In the genomic region with DNA sequence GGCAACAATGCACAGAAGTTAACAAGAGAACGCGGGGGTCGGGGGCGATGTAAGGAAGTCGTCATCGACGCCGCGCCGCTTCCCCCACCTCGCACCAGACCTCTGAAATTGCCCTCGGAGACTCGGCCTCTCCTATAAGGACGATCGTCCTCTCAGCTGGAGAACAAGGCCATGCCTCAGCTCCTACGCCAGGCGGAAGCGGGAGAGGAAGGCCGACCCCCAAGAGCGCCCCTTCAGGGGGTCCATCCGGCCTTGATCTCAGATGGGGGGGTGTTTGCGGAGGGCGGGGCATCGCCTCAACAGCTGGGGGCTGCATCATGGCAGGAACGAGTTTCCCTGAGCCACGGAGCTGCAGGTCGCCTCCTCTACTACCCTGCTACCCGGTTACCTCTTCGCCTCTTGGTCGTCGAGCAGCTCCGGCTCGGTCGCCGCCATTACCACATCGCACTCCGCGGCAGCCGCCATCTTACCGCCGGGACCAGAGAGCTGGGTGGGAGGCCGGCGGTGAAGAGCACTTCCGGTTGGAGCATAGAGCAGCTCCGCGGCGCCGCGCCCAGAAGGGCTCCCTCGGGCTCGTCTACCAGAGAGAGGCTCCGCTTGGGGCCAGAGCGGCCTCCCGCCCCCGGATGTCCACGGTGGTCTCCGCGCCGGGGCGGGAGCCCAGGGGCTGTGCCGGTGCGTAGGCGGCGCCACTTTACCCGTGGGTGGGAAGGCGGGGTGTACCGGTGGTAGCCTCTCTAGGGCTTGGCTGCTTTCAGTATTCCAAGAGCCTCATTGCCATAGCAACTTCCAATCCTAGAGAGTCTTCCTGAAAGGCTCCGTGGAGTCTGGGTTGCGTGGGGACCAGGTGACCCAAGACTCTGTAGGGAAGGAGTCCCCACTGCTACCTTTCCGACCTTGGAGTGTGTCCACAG, we compare ENCODE assay signal across 8 cellular contexts. TPM values are rescaled to one million over a fixed set of nuclear protein-coding genes. Genes with fewer than 3 reads are reported as not detected.
A peak's percentile ranks its signal among the peaks of the same experiment; 100 is the strongest.
DNase-seq lines count a peak whose midpoint lies in the region; ATAC-seq and TF ChIP-seq lines count a peak whose summit lies in the region.

Gene DNAJC7, minus strand, starts transcription at position 488 of the 914 bp plus-strand sequence. Its CDS starts 23 bp downstream, at position 465.

- peaks cover 14 to 48% of the 10 kb centered on the region in 2 donors for H3K4me1 ChIP-seq in muscle layer of duodenum (ENCODE audit: control insufficient read depth in 1 of 2, insufficient read depth in 2 of 2, low read length in 2 of 2)

- DNase-seq in DMS153 (lab: John Stamatoyannopoulos, UW), result peak; percentile 75
- DNase-seq in Jurkat, Clone E6-1 (ENCODE audit: low read depth, low spot score), result peak; percentile 90
- peak; percentile 92 for DNase-seq in activated T-cell treated with anti-CD3 and anti-CD28 coated beads, Interleukin-2, amount 50 U/mL, for 24 hours
- DNase-seq in stimulated activated CD8-positive, alpha-beta memory T cell treated with anti-CD3 and anti-CD28 coated beads, Interleukin-7, amount 100 ng/mL, for 24 hours (ENCODE audit: low read depth), result peak; percentile 73

- no peaks in the 10 kb centered on the region for H3K9me3 ChIP-seq in muscle layer of duodenum (ENCODE audit: control insufficient read depth in 1 of 2, low read length in 2 of 2)

- H3K9me3 Mint-ChIP-seq in activated T-cell treated with anti-CD3 and anti-CD28 coated beads, Interleukin-2, amount 50 U/mL, for 24 hours, result peaks cover 2% of the 10 kb centered on the region

- H3K27ac ChIP-seq in muscle layer of duodenum (ENCODE audit: low read length), result peak within 1 kb of the TSS; percentile 97

- H3K4me1 Mint-ChIP-seq in activated T-cell treated with anti-CD3 and anti-CD28 coated beads, Interleukin-2, amount 50 U/mL, for 24 hours (ENCODE audit: low read depth), result peaks cover 65% of the 10 kb centered on the region

- peak within 1 kb of the TSS; percentile 98 for H3K4me3 ChIP-seq in Jurkat, Clone E6-1 (ENCODE audit: low read length)
- peak within 1 kb of the TSS; percentile 82 to 99 for H3K4me3 ChIP-seq in muscle layer of duodenum (ENCODE audit: low read depth in 1 of 2, low read length in 2 of 2)

- no peaks in the 10 kb centered on the region for H3K27me3 Mint-ChIP-seq in activated T-cell treated with anti-CD3 and anti-CD28 coated beads, Interleukin-2, amount 50 U/mL, for 24 hours

- H3K36me3 Mint-ChIP-seq in activated T-cell treated with anti-CD3 and anti-CD28 coated beads, Interleukin-2, amount 50 U/mL, for 24 hours (ENCODE audit: low read depth), result peaks cover 64% of the 10 kb centered on the region

- no peaks in the 10 kb centered on the region for H3K27me3 ChIP-seq in muscle layer of duodenum (ENCODE audit: low read depth, low read length)

- ATAC-seq in GM21576 (IDR thresholded peaks at IDR 0.05; ENCODE audit: unreplicated experiment) (peak; percentile 73), esophagus mucosa (peak; percentile 86)

- H3K36me3 ChIP-seq in muscle layer of duodenum (ENCODE audit: control insufficient read depth in 1 of 2, insufficient read depth in 2 of 2, low read length in 2 of 2), result peaks cover under 1 to 2% of the 10 kb centered on the region in 2 donors

- H3K27ac Mint-ChIP-seq in activated T-cell treated with anti-CD3 and anti-CD28 coated beads, Interleukin-2, amount 50 U/mL, for 24 hours, result peak within 1 kb of the TSS; percentile 98

- peak within 1 kb of the TSS; percentile 97 for H3K4me3 Mint-ChIP-seq in activated T-cell treated with anti-CD3 and anti-CD28 coated beads, Interleukin-2, amount 50 U/mL, for 24 hours

TF ChIP-seq in PFSK-1, 5 proteins besides CTCF, POLR2A, EP300 and RAD21:
- TF ChIP-seq REST (IDR thresholded peaks at IDR 0.05; ENCODE audit: insufficient read depth in 1 of 2, low read depth in 2 of 2, low read length in 2 of 2), result no peak
- TF ChIP-seq TAF1 (IDR thresholded peaks at IDR 0.05; ENCODE audit: borderline replicate concordance, insufficient read depth, low read length), result peak; percentile 97
- peak; percentile 42 for TF ChIP-seq FOXP2 (optimal IDR thresholded peaks at IDR 0.05; ENCODE audit: borderline replicate concordance, extremely low read depth, extremely low read length, insufficient read depth)
- peak; percentile 59; the same call in 1 of the 2 replicates for TF ChIP-seq SIN3A (IDR thresholded peaks at IDR 0.05; ENCODE audit: borderline replicate concordance, insufficient read depth, low read length)
- peak; percentile 87 for TF ChIP-seq POLR2AphosphoS5 (IDR thresholded peaks at IDR 0.05; ENCODE audit: low read depth, low read length)

RNA-seq across cellular contexts. Expression of gene DNAJC7, which starts in this region (rescaled TPM):
- 162 TPM for polyA plus RNA-seq in Jurkat, Clone E6-1 (2012; ENCODE audit: insufficient read depth, insufficient read length)
- polyA plus RNA-seq in PFSK-1 (2012; ENCODE audit: insufficient read length, low read depth), result 240 TPM
- 75.5 TPM for total RNA-seq in esophagus mucosa

Comparison
In these comparisons a context has a peak if more than half of its experiments do, and no peak if none do; other contexts are left out.
1. Peak in every context shown above with its lines: DNase-seq, ATAC-seq, H3K4me3 ChIP-seq and H3K27ac ChIP-seq.